Comparison of ENCODE assay signal across 8 cellular contexts in the genomic region with DNA sequence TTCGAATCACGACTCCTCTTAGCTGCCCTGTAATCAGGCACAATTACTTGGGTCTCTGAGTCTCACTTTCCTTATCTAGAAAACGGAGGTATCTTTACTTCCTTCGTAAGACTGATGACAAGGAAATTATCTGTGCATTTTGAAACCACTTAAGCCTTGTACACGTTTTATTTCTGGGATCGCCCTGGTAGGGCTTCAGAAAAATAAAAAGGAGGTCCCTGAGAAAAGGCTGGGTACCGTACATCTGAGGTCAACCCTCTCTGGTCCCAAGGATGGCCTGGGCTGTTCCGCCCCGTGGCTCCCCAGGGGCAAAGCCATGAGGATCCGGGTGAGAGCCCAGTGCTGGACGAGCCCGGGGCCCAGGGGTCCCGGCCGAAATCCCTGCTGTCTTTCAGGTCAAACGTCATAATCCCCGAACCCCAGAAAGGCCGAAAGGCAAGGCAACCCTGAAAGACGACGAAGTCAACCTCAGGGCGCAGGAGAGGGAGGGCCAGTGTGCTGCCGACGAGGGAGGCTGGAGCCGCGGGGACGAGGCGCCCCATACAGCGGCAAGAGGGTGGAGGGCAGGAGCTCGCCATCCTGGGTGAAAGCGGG. TPM values are rescaled to one million over a fixed set of nuclear protein-coding genes. Genes with fewer than 3 reads are reported as not detected.
A peak's percentile ranks its signal among the peaks of the same experiment; 100 is the strongest.
DNase-seq lines count a peak whose midpoint lies in the region; ATAC-seq and TF ChIP-seq lines count a peak whose summit lies in the region.

No MANE protein-coding gene starts in this region.

- peak overlapping the region; percentile 100 for H3K27ac Mint-ChIP-seq in activated naive CD8-positive, alpha-beta T cell
- peak overlapping the region; percentile 90 to 100 (median 97) for H3K27ac Mint-ChIP-seq in immature natural killer cell

- no peaks in the 10 kb centered on the region for H3K9me3 Mint-ChIP-seq in activated naive CD8-positive, alpha-beta T cell (ENCODE audit: low read depth)
- no peaks in the 10 kb centered on the region for H3K9me3 Mint-ChIP-seq in immature natural killer cell

- POLR2A ChIA-PET in GM10248 (lab: Yijun Ruan, JAX) = interaction anchor here (0.9 to 2.1 kb wide), 26 partner anchors 8 to 698 kb away, joined by 3 to 29 read pairs (median 7); partner anchors contain the start of genes ARMC5, COX6A2, HSD3B7 and KAT8

- peaks cover 49% of the 10 kb centered on the region for H3K4me1 Mint-ChIP-seq in activated naive CD8-positive, alpha-beta T cell (ENCODE audit: low read depth)
- peaks cover 57 to 60% of the 10 kb centered on the region in 2 donors for H3K4me1 Mint-ChIP-seq in immature natural killer cell

- peak overlapping the region; percentile 65 for H3K4me3 ChIP-seq in GM08714 (ENCODE audit: low read length)

- no peak for TF ChIP-seq CTCF in GM10248 (IDR thresholded peaks at IDR 0.05; ENCODE audit: control extremely low read depth, extremely low read depth, low read depth, missing control alignments)

- H3K36me3 Mint-ChIP-seq in activated naive CD8-positive, alpha-beta T cell = peaks cover 17% of the 10 kb centered on the region
- peaks cover 18 to 31% (median 23%) of the 10 kb centered on the region in 3 donors for H3K36me3 Mint-ChIP-seq in immature natural killer cell

- peak overlapping the region; percentile 99 for H3K4me3 Mint-ChIP-seq in activated naive CD8-positive, alpha-beta T cell
- H3K4me3 Mint-ChIP-seq in immature natural killer cell = peak overlapping the region; percentile 93 to 99 (median 96)

- H3K27me3 Mint-ChIP-seq in activated naive CD8-positive, alpha-beta T cell = no peaks in the 10 kb centered on the region
- peaks cover 25 to 41% (median 40%) of the 10 kb centered on the region in 3 donors for H3K27me3 Mint-ChIP-seq in immature natural killer cell (ENCODE audit: low read depth in 3 of 3)

- ATAC-seq in HG02970 (IDR thresholded peaks at IDR 0.05; ENCODE audit: low FRiP score, unreplicated experiment) = peak; percentile 1

- CTCF ChIA-PET in GM10248 (lab: Yijun Ruan, JAX) = interaction anchor here (1.1 to 2.2 kb wide), 2 partner anchors 37 to 78 kb away, joined by 3 to 13 read pairs; no protein-coding TSS in a partner anchor

- DNase-seq in immature natural killer cell (no peak), substantia nigra (lab: John Stamatoyannopoulos, UW) (no peak), DMS 273 treated with DMSO at 0.1 percent for 48 hours (lab: John Stamatoyannopoulos, UW) (no peak), midbrain (lab: John Stamatoyannopoulos, UW) (no peak), GM10248 (ENCODE audit: extremely low spot score) (no peak)

- peak overlapping the region; percentile 95 for H3K27ac ChIP-seq in substantia nigra (ENCODE audit: low read depth, low read length, poor library complexity, severe bottlenecking)

RNA-seq across cellular contexts. Expression of gene FUS, which starts 0.7 kb away (rescaled TPM):
- 100 to 1,000 TPM in 1 of 3 donors, 10 to 100 TPM in 2; 73.4 to 169 (median 87.4) TPM for polyA plus RNA-seq in immature natural killer cell

RNA-seq across cellular contexts. Expression of gene PYCARD, which starts 23.3 kb away (rescaled TPM):
- 100 to 1,000 TPM in 2 of 3 donors, 10 to 100 TPM in 1; 91.2 to 133 (median 118) TPM for polyA plus RNA-seq in immature natural killer cell

RNA-seq across cellular contexts. Expression of gene PRSS36, which starts 29.4 kb away (rescaled TPM):
- polyA plus RNA-seq in immature natural killer cell = 1 to 10 TPM; 3.4 to 8.6 (median 6.9) TPM

RNA-seq across cellular contexts. Expression of gene TRIM72, which starts 34.7 kb away (rescaled TPM):
- not detected for polyA plus RNA-seq in immature natural killer cell

RNA-seq across cellular contexts. Expression of gene PYDC1, which starts 37.7 kb away (rescaled TPM):
- not detected for polyA plus RNA-seq in immature natural killer cell
